Comparison of ENCODE assay signal across 18 cellular contexts in the genomic region with DNA sequence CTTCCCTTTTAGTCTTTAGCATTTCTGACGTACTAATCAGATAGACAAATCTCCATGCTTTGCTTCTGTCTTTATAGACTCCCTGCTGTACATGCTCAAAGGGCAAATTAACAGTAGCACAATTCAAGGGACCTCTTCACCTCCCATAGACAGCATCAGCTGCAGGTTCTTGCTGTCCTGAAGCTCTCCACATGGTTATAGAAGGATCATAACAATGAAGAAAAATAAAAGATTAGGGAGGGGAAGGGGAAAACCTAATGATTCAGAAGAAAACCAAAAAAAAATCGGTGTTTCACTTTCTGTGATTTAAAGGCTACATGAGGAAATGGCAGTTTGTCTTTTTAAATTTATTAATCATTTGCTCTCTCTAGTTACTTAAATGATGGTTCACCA.
A peak's percentile ranks its signal among the peaks of the same experiment; 100 is the strongest.
DNase-seq lines count a peak whose midpoint lies in the region; ATAC-seq and TF ChIP-seq lines count a peak whose summit lies in the region.
"Had no signal": no experiment of that assay in that cellular context is flagged by ENCODE, and none has a peak within 500 bp of the region (broad histone marks: within the 10 kb centered on the region; RNA-seq: fewer than 3 reads in every experiment).

No MANE protein-coding gene starts in this region.

- H3K27ac Mint-ChIP-seq in activated T-helper 17 cell treated with anti-CD3 and anti-CD28 coated beads, Interleukin-2, amount 50 U/mL, for 72 hours = no peak overlapping the region
- no peak overlapping the region for H3K27ac Mint-ChIP-seq in immature natural killer cell
- no peak overlapping the region for H3K27ac Mint-ChIP-seq in activated naive CD8-positive, alpha-beta T cell treated with anti-CD3 and anti-CD28 coated beads, Interleukin-2, amount 50 U/mL, for 24 hours

- intact Hi-C loops in gastrocnemius medialis (cut with DNase I; ENCODE audit: low total_unique reads) = no loop called here

- H3K4me1 ChIP-seq in gastrocnemius medialis = no peaks in the 10 kb centered on the region
- H3K4me1 ChIP-seq: spleen, suprapubic skin had no signal

- no peaks in the 10 kb centered on the region for H3K9me3 ChIP-seq in gastrocnemius medialis
- H3K9me3 ChIP-seq: spleen, suprapubic skin had no signal

- H3K4me3 Mint-ChIP-seq in activated T-helper 17 cell treated with anti-CD3 and anti-CD28 coated beads, Interleukin-2, amount 50 U/mL, for 72 hours = peak overlapping the region; percentile 14
- no peak overlapping the region for H3K4me3 Mint-ChIP-seq in immature natural killer cell
- H3K4me3 Mint-ChIP-seq in activated naive CD8-positive, alpha-beta T cell treated with anti-CD3 and anti-CD28 coated beads, Interleukin-2, amount 50 U/mL, for 24 hours = no peak overlapping the region

- no peaks in the 10 kb centered on the region for H3K36me3 Mint-ChIP-seq in activated T-helper 17 cell treated with anti-CD3 and anti-CD28 coated beads, Interleukin-2, amount 50 U/mL, for 72 hours (ENCODE audit: low read depth)
- H3K36me3 Mint-ChIP-seq in immature natural killer cell = no peaks in the 10 kb centered on the region
- H3K36me3 Mint-ChIP-seq in activated naive CD8-positive, alpha-beta T cell treated with anti-CD3 and anti-CD28 coated beads, Interleukin-2, amount 50 U/mL, for 24 hours (ENCODE audit: low read depth) = no peaks in the 10 kb centered on the region

- ATAC-seq in GM19452 (IDR thresholded peaks at IDR 0.05; ENCODE audit: unreplicated experiment) = peak; percentile 48
- peak; percentile 56 for ATAC-seq in HG03159 (IDR thresholded peaks at IDR 0.05; ENCODE audit: unreplicated experiment)
- ATAC-seq in activated T-helper 17 cell treated with anti-CD3 and anti-CD28 coated beads, Interleukin-2, amount 50 U/mL, for 72 hours (replicated peaks) = peak; percentile 50
- ATAC-seq in gastrocnemius medialis = no peak
- ATAC-seq in activated naive CD8-positive, alpha-beta T cell treated with anti-CD3 and anti-CD28 coated beads, Interleukin-2, amount 50 U/mL, for 24 hours = no peak
- ATAC-seq: HepG2 had no signal

- no peaks in the 10 kb centered on the region for H3K9me3 Mint-ChIP-seq in activated T-helper 17 cell treated with anti-CD3 and anti-CD28 coated beads, Interleukin-2, amount 50 U/mL, for 72 hours
- peaks cover 0 to 2% (median 0%) of the 10 kb centered on the region in 6 donors for H3K9me3 Mint-ChIP-seq in immature natural killer cell
- H3K9me3 Mint-ChIP-seq in activated naive CD8-positive, alpha-beta T cell treated with anti-CD3 and anti-CD28 coated beads, Interleukin-2, amount 50 U/mL, for 24 hours = no peaks in the 10 kb centered on the region

- no peak overlapping the region for H3K27ac ChIP-seq in gastrocnemius medialis
- H3K27ac ChIP-seq: epithelial cell of prostate, spleen, suprapubic skin had no signal

- H3K36me3 ChIP-seq in gastrocnemius medialis = no peaks in the 10 kb centered on the region
- H3K36me3 ChIP-seq: spleen, suprapubic skin had no signal

- DNase-seq in GM13977 (ENCODE audit: low spot score) = peak; percentile 24
- DNase-seq in globus pallidus (ENCODE audit: low spot score) = no peak
- no peak for DNase-seq in gastrocnemius medialis
- no peak for DNase-seq in immature natural killer cell
- DNase-seq in activated naive CD8-positive, alpha-beta T cell treated with anti-CD3 and anti-CD28 coated beads, Interleukin-2, amount 50 U/mL, for 24 hours = no peak
- DNase-seq: activated T-cell treated with anti-CD3 and anti-CD28 coated beads for 4 hours, cerebellar nuclear complex, kidney glomerular epithelial cell, NCI-H1048, NCI-H446 treated with DMSO at 0.1 percent for 48 hours, posterior cingulate gyrus, spleen had no signal

- in situ Hi-C loops in GM13977 (cut with MboI; ENCODE audit: low pct_unique_long_range_greater_than_20kb, low sequenced_read_pairs, unreplicated experiment) (no loop called here), gastrocnemius medialis (cut with MboI; ENCODE audit: low sequenced_read_pairs in 4 of 4) (no loop called here)

- H3K27me3 Mint-ChIP-seq in activated T-helper 17 cell treated with anti-CD3 and anti-CD28 coated beads, Interleukin-2, amount 50 U/mL, for 72 hours = no peaks in the 10 kb centered on the region
- no peaks in the 10 kb centered on the region for H3K27me3 Mint-ChIP-seq in immature natural killer cell (ENCODE audit: low read depth in 3 of 3)
- H3K27me3 Mint-ChIP-seq in activated naive CD8-positive, alpha-beta T cell treated with anti-CD3 and anti-CD28 coated beads, Interleukin-2, amount 50 U/mL, for 24 hours = peaks cover 3% of the 10 kb centered on the region

- H3K4me3 ChIP-seq in gastrocnemius medialis = no peak overlapping the region
- H3K4me3 ChIP-seq: spleen, suprapubic skin had no signal

- no peak for TF ChIP-seq POLR2A in gastrocnemius medialis (IDR thresholded peaks at IDR 0.05)

- TF ChIP-seq CTCF in GM13977 (IDR thresholded peaks at IDR 0.05; ENCODE audit: extremely low read depth, insufficient read depth, missing control alignments) (no peak), gastrocnemius medialis (IDR thresholded peaks at IDR 0.05 in 4 of 5, conservative IDR thresholded peaks at IDR 0.05 in 1 of 5) (no peak)

- no peaks in the 10 kb centered on the region for H3K27me3 ChIP-seq in gastrocnemius medialis
- H3K27me3 ChIP-seq: spleen, suprapubic skin had no signal

- peaks cover 6% of the 10 kb centered on the region for H3K4me1 Mint-ChIP-seq in activated T-helper 17 cell treated with anti-CD3 and anti-CD28 coated beads, Interleukin-2, amount 50 U/mL, for 72 hours
- H3K4me1 Mint-ChIP-seq in immature natural killer cell = no peaks in the 10 kb centered on the region
- peaks cover 9% of the 10 kb centered on the region for H3K4me1 Mint-ChIP-seq in activated naive CD8-positive, alpha-beta T cell treated with anti-CD3 and anti-CD28 coated beads, Interleukin-2, amount 50 U/mL, for 24 hours

Comparison
In these comparisons a context has a peak if more than half of its experiments do, and no peak if none do; other contexts are left out.
1. ATAC-seq: peak in GM19452 (single experiment), HG03159 (single experiment) and activated T-helper 17 cell treated with anti-CD3 and anti-CD28 coated beads, Interleukin-2, amount 50 U/mL, for 72 hours (single experiment); none in gastrocnemius medialis (0 of 2) and activated naive CD8-positive, alpha-beta T cell treated with anti-CD3 and anti-CD28 coated beads, Interleukin-2, amount 50 U/mL, for 24 hours (single experiment).